Comparison of ENCODE assay signal across 9 cellular contexts in genomic region chr5:135488727-135489465, GRCh38.
A peak's percentile ranks its signal among the peaks of the same experiment; 100 is the strongest.
DNase-seq lines count a peak whose midpoint lies in the region; ATAC-seq and TF ChIP-seq lines count a peak whose summit lies in the region.
"Had no signal": no experiment of that assay in that cellular context is flagged by ENCODE, and none has a peak within 500 bp of the region (broad histone marks: within the 10 kb centered on the region; RNA-seq: fewer than 3 reads in every experiment).

No MANE protein-coding gene starts in this region.

- peak overlapping the region; percentile 33 to 63 (median 48) for H3K4me3 ChIP-seq in BLaER1 treated with 17β-estradiol and CSF1 and Interleukin-3, amounts not matched to agents 10 nM and 100 nM

- H3K27me3 ChIP-seq in BLaER1 treated with 17β-estradiol and CSF1 and Interleukin-3, amounts not matched to agents 10 nM and 100 nM = peaks cover 78 to 96% (median 92%) of the 10 kb centered on the region in 11 experiments

- H3K4me1 Mint-ChIP-seq in stimulated activated naive B cell treated with anti-CD40 and anti-IgM and Interleukin-4, amounts not matched to agents 10 μg/mL and 1 μg/mL and 100 μg/mL, for 72 hours = peaks cover 10 to 39% of the 10 kb centered on the region in 2 donors

- no peak overlapping the region for H3K4me3 Mint-ChIP-seq in stimulated activated naive B cell treated with anti-CD40 and anti-IgM and Interleukin-4, amounts not matched to agents 10 μg/mL and 1 μg/mL and 100 μg/mL, for 72 hours
- H3K4me3 Mint-ChIP-seq: central memory CD8-positive, alpha-beta T cell had no signal

- H3K36me3 Mint-ChIP-seq in stimulated activated naive B cell treated with anti-CD40 and anti-IgM and Interleukin-4, amounts not matched to agents 10 μg/mL and 1 μg/mL and 100 μg/mL, for 72 hours = no peaks in the 10 kb centered on the region

- peak overlapping the region; percentile 67 to 93 (median 74) for H3K4me2 ChIP-seq in BLaER1 treated with 17β-estradiol and CSF1 and Interleukin-3, amounts not matched to agents 10 nM and 100 nM

- peak overlapping the region; percentile 20 for H3K27ac Mint-ChIP-seq in stimulated activated naive B cell treated with anti-CD40 and anti-IgM and Interleukin-4, amounts not matched to agents 10 μg/mL and 1 μg/mL and 100 μg/mL, for 72 hours

- no peak overlapping the region for H3K27ac ChIP-seq in BLaER1 treated with 17β-estradiol and CSF1 and Interleukin-3, amounts not matched to agents 10 nM and 100 nM

- H3K9ac ChIP-seq in BLaER1 treated with 17β-estradiol and CSF1 and Interleukin-3, amounts not matched to agents 10 nM and 100 nM = peak overlapping the region in 4 of 11 experiments; percentile 12 to 52 (median 45); a peak in 4 of 22 replicates

- H3K9me3 ChIP-seq in BLaER1 treated with 17β-estradiol and CSF1 and Interleukin-3, amounts not matched to agents 10 nM and 100 nM (replicated peaks in 1 of 11) = peaks cover 0 to 22% (median 5%) of the 10 kb centered on the region in 11 experiments; a peak in 10 of 22 replicates

- peaks cover 0 to 1% of the 10 kb centered on the region in 2 donors for H3K9me3 Mint-ChIP-seq in stimulated activated naive B cell treated with anti-CD40 and anti-IgM and Interleukin-4, amounts not matched to agents 10 μg/mL and 1 μg/mL and 100 μg/mL, for 72 hours
- H3K9me3 Mint-ChIP-seq: central memory CD8-positive, alpha-beta T cell had no signal

- TF ChIP-seq POLR2A in erythroblast (IDR thresholded peaks at IDR 0.05; ENCODE audit: low read length) = no peak

- H3K27me3 Mint-ChIP-seq in stimulated activated naive B cell treated with anti-CD40 and anti-IgM and Interleukin-4, amounts not matched to agents 10 μg/mL and 1 μg/mL and 100 μg/mL, for 72 hours = peaks cover 69 to 84% of the 10 kb centered on the region in 2 donors

- peaks cover 19 to 67% (median 34%) of the 10 kb centered on the region in 10 experiments for H3K4me1 ChIP-seq in BLaER1 treated with 17β-estradiol and CSF1 and Interleukin-3, amounts not matched to agents 10 nM and 100 nM

- DNase-seq in NCI-H1105 (lab: John Stamatoyannopoulos, UW) = peak; percentile 60
- DNase-seq in amniotic epithelial cell (ENCODE audit: low read depth) = peak; percentile 6
- DNase-seq in hippocampal formation (lab: John Stamatoyannopoulos, UW) = peak; percentile 31 to 33
- DNase-seq in stimulated activated naive B cell treated with anti-CD40 and anti-IgM and Interleukin-4, amounts not matched to agents 10 μg/mL and 1 μg/mL and 100 μg/mL, for 72 hours = no peak
- no peak for DNase-seq in stimulated activated CD4-positive, alpha-beta T cell treated with anti-CD3 and anti-CD28 coated beads, Interleukin-4, amount 100 ng/mL, for 1 hour
- DNase-seq in T-helper 1 cell = no peak
- DNase-seq in erythroblast (lab: John Stamatoyannopoulos, UW) = no peak

- H4K20me1 ChIP-seq in BLaER1 treated with 17β-estradiol and CSF1 and Interleukin-3, amounts not matched to agents 10 nM and 100 nM = peaks cover 0 to 46% (median 23%) of the 10 kb centered on the region in 11 experiments; a peak in 16 of 22 replicates

- no peaks in the 10 kb centered on the region for H3K36me3 ChIP-seq in BLaER1 treated with 17β-estradiol and CSF1 and Interleukin-3, amounts not matched to agents 10 nM and 100 nM

- ATAC-seq in stimulated activated naive B cell treated with anti-CD40 and anti-IgM and Interleukin-4, amounts not matched to agents 10 μg/mL and 1 μg/mL and 100 μg/mL, for 72 hours (replicated peaks) = no peak

Comparison
In these comparisons a context has a peak if more than half of its experiments do, and no peak if none do; other contexts are left out.
1. DNase-seq: peak in NCI-H1105 (single experiment), amniotic epithelial cell (single experiment) and hippocampal formation (2 of 2); none in stimulated activated naive B cell treated with anti-CD40 and anti-IgM and Interleukin-4, amounts not matched to agents 10 μg/mL and 1 μg/mL and 100 μg/mL, for 72 hours (single experiment), stimulated activated CD4-positive, alpha-beta T cell treated with anti-CD3 and anti-CD28 coated beads, Interleukin-4, amount 100 ng/mL, for 1 hour (single experiment), T-helper 1 cell (0 of 5) and erythroblast (0 of 2).